1 cellular context compared by ENCODE assay signal in the genomic region with DNA sequence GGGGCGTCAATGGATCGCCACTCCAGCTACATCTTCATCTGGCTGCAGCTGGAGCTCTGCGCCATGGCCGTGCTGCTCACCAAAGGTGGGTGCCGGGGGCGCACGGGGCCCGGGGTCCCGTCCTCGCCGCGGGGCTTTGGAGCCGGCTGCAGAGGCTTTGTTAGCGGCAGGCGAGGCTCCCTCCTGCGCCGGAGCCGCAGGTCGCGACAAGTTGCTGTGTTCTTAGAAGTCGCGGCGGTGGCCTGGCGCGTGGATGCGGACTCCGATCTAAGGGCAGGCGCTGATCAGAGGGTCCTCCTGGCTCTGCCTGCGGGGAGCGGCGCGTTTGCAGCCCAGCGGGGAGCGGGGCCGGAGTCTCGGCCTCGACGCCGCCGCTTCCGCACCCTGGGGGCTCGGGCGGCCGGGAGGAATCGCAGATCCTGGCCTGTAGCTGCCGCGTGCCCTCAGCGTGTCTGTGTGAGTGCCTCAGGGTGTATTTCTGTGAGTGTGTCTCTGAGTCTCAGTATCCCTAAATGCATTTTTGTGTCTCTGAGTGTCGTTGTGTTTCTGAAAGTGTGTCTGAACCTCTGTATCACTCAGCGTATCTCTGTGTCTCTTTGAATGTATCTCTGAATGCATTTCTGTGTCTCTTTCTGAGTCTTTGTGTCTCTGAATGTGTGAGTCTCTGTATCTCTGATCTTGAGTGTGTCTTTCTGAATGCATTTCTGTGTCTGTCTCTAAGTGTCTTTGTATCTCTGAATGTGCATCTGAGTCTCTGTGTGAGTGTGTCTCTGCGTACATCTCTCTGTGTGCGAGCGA.
A peak's percentile ranks its signal among the peaks of the same experiment; 100 is the strongest.
TF ChIP-seq lines count a peak whose summit lies in the region.

No MANE protein-coding gene starts in this region.

TF ChIP-seq in HepG2, 621 proteins besides CTCF, POLR2A, EP300 and RAD21 (continued from another document and continues in another):
- TF ChIP-seq, protein P1, sequence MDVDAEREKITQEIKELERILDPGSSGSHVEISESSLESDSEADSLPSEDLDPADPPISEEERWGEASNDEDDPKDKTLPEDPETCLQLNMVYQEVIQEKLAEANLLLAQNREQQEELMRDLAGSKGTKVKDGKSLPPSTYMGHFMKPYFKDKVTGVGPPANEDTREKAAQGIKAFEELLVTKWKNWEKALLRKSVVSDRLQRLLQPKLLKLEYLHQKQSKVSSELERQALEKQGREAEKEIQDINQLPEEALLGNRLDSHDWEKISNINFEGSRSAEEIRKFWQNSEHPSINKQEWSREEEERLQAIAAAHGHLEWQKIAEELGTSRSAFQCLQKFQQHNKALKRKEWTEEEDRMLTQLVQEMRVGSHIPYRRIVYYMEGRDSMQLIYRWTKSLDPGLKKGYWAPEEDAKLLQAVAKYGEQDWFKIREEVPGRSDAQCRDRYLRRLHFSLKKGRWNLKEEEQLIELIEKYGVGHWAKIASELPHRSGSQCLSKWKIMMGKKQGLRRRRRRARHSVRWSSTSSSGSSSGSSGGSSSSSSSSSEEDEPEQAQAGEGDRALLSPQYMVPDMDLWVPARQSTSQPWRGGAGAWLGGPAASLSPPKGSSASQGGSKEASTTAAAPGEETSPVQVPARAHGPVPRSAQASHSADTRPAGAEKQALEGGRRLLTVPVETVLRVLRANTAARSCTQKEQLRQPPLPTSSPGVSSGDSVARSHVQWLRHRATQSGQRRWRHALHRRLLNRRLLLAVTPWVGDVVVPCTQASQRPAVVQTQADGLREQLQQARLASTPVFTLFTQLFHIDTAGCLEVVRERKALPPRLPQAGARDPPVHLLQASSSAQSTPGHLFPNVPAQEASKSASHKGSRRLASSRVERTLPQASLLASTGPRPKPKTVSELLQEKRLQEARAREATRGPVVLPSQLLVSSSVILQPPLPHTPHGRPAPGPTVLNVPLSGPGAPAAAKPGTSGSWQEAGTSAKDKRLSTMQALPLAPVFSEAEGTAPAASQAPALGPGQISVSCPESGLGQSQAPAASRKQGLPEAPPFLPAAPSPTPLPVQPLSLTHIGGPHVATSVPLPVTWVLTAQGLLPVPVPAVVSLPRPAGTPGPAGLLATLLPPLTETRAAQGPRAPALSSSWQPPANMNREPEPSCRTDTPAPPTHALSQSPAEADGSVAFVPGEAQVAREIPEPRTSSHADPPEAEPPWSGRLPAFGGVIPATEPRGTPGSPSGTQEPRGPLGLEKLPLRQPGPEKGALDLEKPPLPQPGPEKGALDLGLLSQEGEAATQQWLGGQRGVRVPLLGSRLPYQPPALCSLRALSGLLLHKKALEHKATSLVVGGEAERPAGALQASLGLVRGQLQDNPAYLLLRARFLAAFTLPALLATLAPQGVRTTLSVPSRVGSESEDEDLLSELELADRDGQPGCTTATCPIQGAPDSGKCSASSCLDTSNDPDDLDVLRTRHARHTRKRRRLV (CRISPR knock-in tag; IDR thresholded peaks at IDR 0.05) = 0 out of 2 replicates have a peak, but pooled peaks have one; percentile 37
- TF ChIP-seq ZFY (CRISPR knock-in tag; IDR thresholded peaks at IDR 0.05) (peak; percentile 36), MAFK (conservative IDR thresholded peaks at IDR 0.05 in 1 of 2, IDR thresholded peaks at IDR 0.05 in 1 of 2; ENCODE audit: low read length in 2 of 2) (no peak), ZNF780A (CRISPR knock-in tag; IDR thresholded peaks at IDR 0.05) (no peak), U2AF2 (IDR thresholded peaks at IDR 0.05; ENCODE audit: low read depth, low read length) (no peak), HNRNPK (IDR thresholded peaks at IDR 0.05; ENCODE audit: low read depth, low read length, poor library complexity, severe bottlenecking) (no peak), KLF9 (CRISPR knock-in tag; IDR thresholded peaks at IDR 0.05; ENCODE audit: low read depth) (no peak), HOXD1 (CRISPR knock-in tag; IDR thresholded peaks at IDR 0.05) (no peak), NCOR1 (IDR thresholded peaks at IDR 0.05; ENCODE audit: borderline replicate concordance, low read length) (no peak), ZNF768 (CRISPR knock-in tag; IDR thresholded peaks at IDR 0.05) (0 out of 2 replicates have a peak, but pooled peaks have one; percentile 30), ZKSCAN1 (IDR thresholded peaks at IDR 0.05; ENCODE audit: low read length) (no peak), ATF7-NPFF (CRISPR knock-in tag; IDR thresholded peaks at IDR 0.05; ENCODE audit: low read depth) (peak; percentile 55; the same call in 1 of the 2 replicates), SAP130 (CRISPR knock-in tag; IDR thresholded peaks at IDR 0.05; ENCODE audit: low read depth) (peak; percentile 62), PHF8 (CRISPR knock-in tag; IDR thresholded peaks at IDR 0.05) (peak; percentile 30; the same call in 1 of the 2 replicates), MYC (CRISPR knock-in tag; IDR thresholded peaks at IDR 0.05; ENCODE audit: borderline replicate concordance) (peak; percentile 32; the same call in 1 of the 2 replicates), ZNF205 (CRISPR knock-in tag; IDR thresholded peaks at IDR 0.05) (no peak), RBFOX2 (IDR thresholded peaks at IDR 0.05; ENCODE audit: low read depth, low read length) (peak; percentile 92), ZNF629 (CRISPR knock-in tag; conservative IDR thresholded peaks at IDR 0.05) (no peak), KDM3A (CRISPR knock-in tag; IDR thresholded peaks at IDR 0.05; ENCODE audit: low read depth) (0 out of 2 replicates have a peak, but pooled peaks have one; percentile 39), ZIK1 (CRISPR knock-in tag; IDR thresholded peaks at IDR 0.05; ENCODE audit: borderline replicate concordance, low read depth) (0 out of 2 replicates have a peak, but pooled peaks have one; percentile 28), CHCHD3 (CRISPR knock-in tag; IDR thresholded peaks at IDR 0.05) (0 out of 2 replicates have a peak, but pooled peaks have one; percentile 47), FOSL2 (CRISPR knock-in tag; IDR thresholded peaks at IDR 0.05) (0 out of 2 replicates have a peak, but pooled peaks have one; percentile 3), ZNF335 (CRISPR knock-in tag; IDR thresholded peaks at IDR 0.05) (no peak), KDM2A (CRISPR knock-in tag; IDR thresholded peaks at IDR 0.05; ENCODE audit: borderline replicate concordance, low read depth) (peak; percentile 46; the same call in 1 of the 2 replicates), ZNF367 (CRISPR knock-in tag; IDR thresholded peaks at IDR 0.05; ENCODE audit: borderline replicate concordance) (no peak), DMAP1 (CRISPR knock-in tag; IDR thresholded peaks at IDR 0.05) (0 out of 2 replicates have a peak, but pooled peaks have one; percentile 33), ZNF282 (IDR thresholded peaks at IDR 0.05; ENCODE audit: partially characterized antibody) (no peak)
- TF ChIP-seq, protein P2, sequence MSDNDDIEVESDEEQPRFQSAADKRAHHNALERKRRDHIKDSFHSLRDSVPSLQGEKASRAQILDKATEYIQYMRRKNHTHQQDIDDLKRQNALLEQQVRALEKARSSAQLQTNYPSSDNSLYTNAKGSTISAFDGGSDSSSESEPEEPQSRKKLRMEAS (IDR thresholded peaks at IDR 0.05) = peak; percentile 64
- TF ChIP-seq, protein P3, sequence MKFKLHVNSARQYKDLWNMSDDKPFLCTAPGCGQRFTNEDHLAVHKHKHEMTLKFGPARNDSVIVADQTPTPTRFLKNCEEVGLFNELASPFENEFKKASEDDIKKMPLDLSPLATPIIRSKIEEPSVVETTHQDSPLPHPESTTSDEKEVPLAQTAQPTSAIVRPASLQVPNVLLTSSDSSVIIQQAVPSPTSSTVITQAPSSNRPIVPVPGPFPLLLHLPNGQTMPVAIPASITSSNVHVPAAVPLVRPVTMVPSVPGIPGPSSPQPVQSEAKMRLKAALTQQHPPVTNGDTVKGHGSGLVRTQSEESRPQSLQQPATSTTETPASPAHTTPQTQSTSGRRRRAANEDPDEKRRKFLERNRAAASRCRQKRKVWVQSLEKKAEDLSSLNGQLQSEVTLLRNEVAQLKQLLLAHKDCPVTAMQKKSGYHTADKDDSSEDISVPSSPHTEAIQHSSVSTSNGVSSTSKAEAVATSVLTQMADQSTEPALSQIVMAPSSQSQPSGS (CRISPR knock-in tag; IDR thresholded peaks at IDR 0.05) = no peak
- TF ChIP-seq, protein P4, sequence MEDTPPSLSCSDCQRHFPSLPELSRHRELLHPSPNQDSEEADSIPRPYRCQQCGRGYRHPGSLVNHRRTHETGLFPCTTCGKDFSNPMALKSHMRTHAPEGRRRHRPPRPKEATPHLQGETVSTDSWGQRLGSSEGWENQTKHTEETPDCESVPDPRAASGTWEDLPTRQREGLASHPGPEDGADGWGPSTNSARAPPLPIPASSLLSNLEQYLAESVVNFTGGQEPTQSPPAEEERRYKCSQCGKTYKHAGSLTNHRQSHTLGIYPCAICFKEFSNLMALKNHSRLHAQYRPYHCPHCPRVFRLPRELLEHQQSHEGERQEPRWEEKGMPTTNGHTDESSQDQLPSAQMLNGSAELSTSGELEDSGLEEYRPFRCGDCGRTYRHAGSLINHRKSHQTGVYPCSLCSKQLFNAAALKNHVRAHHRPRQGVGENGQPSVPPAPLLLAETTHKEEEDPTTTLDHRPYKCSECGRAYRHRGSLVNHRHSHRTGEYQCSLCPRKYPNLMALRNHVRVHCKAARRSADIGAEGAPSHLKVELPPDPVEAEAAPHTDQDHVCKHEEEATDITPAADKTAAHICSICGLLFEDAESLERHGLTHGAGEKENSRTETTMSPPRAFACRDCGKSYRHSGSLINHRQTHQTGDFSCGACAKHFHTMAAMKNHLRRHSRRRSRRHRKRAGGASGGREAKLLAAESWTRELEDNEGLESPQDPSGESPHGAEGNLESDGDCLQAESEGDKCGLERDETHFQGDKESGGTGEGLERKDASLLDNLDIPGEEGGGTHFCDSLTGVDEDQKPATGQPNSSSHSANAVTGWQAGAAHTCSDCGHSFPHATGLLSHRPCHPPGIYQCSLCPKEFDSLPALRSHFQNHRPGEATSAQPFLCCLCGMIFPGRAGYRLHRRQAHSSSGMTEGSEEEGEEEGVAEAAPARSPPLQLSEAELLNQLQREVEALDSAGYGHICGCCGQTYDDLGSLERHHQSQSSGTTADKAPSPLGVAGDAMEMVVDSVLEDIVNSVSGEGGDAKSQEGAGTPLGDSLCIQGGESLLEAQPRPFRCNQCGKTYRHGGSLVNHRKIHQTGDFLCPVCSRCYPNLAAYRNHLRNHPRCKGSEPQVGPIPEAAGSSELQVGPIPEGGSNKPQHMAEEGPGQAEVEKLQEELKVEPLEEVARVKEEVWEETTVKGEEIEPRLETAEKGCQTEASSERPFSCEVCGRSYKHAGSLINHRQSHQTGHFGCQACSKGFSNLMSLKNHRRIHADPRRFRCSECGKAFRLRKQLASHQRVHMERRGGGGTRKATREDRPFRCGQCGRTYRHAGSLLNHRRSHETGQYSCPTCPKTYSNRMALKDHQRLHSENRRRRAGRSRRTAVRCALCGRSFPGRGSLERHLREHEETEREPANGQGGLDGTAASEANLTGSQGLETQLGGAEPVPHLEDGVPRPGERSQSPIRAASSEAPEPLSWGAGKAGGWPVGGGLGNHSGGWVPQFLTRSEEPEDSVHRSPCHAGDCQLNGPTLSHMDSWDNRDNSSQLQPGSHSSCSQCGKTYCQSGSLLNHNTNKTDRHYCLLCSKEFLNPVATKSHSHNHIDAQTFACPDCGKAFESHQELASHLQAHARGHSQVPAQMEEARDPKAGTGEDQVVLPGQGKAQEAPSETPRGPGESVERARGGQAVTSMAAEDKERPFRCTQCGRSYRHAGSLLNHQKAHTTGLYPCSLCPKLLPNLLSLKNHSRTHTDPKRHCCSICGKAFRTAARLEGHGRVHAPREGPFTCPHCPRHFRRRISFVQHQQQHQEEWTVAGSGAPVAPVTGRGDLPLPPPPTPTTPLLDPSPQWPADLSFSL (CRISPR knock-in tag; IDR thresholded peaks at IDR 0.05) = peak; percentile 91; the same call in 1 of the 2 replicates
- TF ChIP-seq, protein P5, sequence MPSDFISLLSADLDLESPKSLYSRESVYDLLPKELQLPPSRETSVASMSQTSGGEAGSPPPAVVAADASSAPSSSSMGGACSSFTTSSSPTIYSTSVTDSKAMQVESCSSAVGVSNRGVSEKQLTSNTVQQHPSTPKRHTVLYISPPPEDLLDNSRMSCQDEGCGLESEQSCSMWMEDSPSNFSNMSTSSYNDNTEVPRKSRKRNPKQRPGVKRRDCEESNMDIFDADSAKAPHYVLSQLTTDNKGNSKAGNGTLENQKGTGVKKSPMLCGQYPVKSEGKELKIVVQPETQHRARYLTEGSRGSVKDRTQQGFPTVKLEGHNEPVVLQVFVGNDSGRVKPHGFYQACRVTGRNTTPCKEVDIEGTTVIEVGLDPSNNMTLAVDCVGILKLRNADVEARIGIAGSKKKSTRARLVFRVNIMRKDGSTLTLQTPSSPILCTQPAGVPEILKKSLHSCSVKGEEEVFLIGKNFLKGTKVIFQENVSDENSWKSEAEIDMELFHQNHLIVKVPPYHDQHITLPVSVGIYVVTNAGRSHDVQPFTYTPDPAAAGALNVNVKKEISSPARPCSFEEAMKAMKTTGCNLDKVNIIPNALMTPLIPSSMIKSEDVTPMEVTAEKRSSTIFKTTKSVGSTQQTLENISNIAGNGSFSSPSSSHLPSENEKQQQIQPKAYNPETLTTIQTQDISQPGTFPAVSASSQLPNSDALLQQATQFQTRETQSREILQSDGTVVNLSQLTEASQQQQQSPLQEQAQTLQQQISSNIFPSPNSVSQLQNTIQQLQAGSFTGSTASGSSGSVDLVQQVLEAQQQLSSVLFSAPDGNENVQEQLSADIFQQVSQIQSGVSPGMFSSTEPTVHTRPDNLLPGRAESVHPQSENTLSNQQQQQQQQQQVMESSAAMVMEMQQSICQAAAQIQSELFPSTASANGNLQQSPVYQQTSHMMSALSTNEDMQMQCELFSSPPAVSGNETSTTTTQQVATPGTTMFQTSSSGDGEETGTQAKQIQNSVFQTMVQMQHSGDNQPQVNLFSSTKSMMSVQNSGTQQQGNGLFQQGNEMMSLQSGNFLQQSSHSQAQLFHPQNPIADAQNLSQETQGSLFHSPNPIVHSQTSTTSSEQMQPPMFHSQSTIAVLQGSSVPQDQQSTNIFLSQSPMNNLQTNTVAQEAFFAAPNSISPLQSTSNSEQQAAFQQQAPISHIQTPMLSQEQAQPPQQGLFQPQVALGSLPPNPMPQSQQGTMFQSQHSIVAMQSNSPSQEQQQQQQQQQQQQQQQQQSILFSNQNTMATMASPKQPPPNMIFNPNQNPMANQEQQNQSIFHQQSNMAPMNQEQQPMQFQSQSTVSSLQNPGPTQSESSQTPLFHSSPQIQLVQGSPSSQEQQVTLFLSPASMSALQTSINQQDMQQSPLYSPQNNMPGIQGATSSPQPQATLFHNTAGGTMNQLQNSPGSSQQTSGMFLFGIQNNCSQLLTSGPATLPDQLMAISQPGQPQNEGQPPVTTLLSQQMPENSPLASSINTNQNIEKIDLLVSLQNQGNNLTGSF (CRISPR knock-in tag; IDR thresholded peaks at IDR 0.05) = no peak
- TF ChIP-seq, protein P6, sequence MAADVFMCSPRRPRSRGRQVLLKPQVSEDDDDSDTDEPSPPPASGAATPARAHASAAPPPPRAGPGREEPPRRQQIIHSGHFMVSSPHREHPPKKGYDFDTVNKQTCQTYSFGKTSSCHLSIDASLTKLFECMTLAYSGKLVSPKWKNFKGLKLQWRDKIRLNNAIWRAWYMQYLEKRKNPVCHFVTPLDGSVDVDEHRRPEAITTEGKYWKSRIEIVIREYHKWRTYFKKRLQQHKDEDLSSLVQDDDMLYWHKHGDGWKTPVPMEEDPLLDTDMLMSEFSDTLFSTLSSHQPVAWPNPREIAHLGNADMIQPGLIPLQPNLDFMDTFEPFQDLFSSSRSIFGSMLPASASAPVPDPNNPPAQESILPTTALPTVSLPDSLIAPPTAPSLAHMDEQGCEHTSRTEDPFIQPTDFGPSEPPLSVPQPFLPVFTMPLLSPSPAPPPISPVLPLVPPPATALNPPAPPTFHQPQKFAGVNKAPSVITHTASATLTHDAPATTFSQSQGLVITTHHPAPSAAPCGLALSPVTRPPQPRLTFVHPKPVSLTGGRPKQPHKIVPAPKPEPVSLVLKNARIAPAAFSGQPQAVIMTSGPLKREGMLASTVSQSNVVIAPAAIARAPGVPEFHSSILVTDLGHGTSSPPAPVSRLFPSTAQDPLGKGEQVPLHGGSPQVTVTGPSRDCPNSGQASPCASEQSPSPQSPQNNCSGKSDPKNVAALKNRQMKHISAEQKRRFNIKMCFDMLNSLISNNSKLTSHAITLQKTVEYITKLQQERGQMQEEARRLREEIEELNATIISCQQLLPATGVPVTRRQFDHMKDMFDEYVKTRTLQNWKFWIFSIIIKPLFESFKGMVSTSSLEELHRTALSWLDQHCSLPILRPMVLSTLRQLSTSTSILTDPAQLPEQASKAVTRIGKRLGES (CRISPR knock-in tag; IDR thresholded peaks at IDR 0.05; ENCODE audit: borderline replicate concordance) = no peak
